ENCODE assay signal across 24 cellular contexts in the genomic region with DNA sequence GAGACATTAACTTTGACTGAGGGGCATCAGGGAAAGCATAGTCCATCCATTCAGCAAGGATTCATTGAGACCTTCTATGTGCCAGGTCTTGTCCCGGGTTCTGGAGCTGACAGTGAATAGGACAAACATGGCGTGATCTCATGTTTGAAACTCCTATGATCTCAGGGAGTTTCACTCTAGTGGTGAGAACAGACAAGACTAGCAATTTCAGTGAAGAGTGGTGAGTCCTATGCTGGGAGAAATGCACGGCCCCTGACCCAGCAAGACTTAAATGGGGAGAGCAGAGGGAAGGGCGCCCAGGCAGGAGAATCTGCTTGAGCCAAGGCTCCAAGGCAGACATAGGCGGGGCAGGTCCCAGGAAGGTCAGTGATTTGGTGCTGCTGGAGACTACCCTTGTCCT.
"Had no signal": no experiment of that assay in that cellular context is flagged by ENCODE, and none has a peak within 500 bp of the region (broad histone marks: within the 10 kb centered on the region; RNA-seq: fewer than 3 reads in every experiment).

No MANE protein-coding gene starts in this region.

- H3K36me3 Mint-ChIP-seq: activated naive CD8-positive, alpha-beta T cell treated with anti-CD3 and anti-CD28 coated beads, Interleukin-2, amount 10 ng/mL, durations not matched to agents 7 days and 5 days; natural killer cell had no signal

- H3K4me3 Mint-ChIP-seq: activated naive CD4-positive, alpha-beta T cell treated with anti-CD3 and anti-CD28 coated beads for 36 hours; activated naive CD8-positive, alpha-beta T cell treated with anti-CD3 and anti-CD28 coated beads, Interleukin-2, amount 10 ng/mL, durations not matched to agents 7 days and 5 days; natural killer cell had no signal

- H3K4me1 Mint-ChIP-seq: natural killer cell had no signal

- H3K4me3 ChIP-seq: ascending aorta, coronary artery, dorsolateral prefrontal cortex, lower lobe of right lung, spleen, suprapubic skin, tibial artery, upper lobe of right lung had no signal

- DNase-seq: activated CD4-positive, alpha-beta T cell treated with anti-CD3 and anti-CD28 coated beads for 48 hours; activated CD4-positive, alpha-beta T cell treated with anti-CD3 and anti-CD28 coated beads, Interleukin-2, amount 50 U/mL, for 48 hours; activated CD8-positive, alpha-beta memory T cell treated with anti-CD3 and anti-CD28 coated beads for 24 hours; activated effector memory CD4-positive, alpha-beta T cell treated with anti-CD3 and anti-CD28 coated beads, Interleukin-2, amount 50 U/mL, for 16 hours; activated naive CD4-positive, alpha-beta T cell treated with anti-CD3 and anti-CD28 coated beads for 36 hours; activated naive CD8-positive, alpha-beta T cell treated with anti-CD3 and anti-CD28 coated beads, Interleukin-2, amount 10 ng/mL, durations not matched to agents 7 days and 5 days; brain microvascular endothelial cell; dorsolateral prefrontal cortex; effector memory CD4-positive, alpha-beta T cell; kidney glomerular epithelial cell; lower lobe of right lung; mesenchymal stem cell; natural killer cell; right cardiac atrium; stimulated activated naive CD4-positive, alpha-beta T cell; tibial artery; upper lobe of right lung had no signal

- H3K9me3 ChIP-seq: ascending aorta, lower lobe of right lung, spleen, suprapubic skin, tibial artery, upper lobe of right lung had no signal

- H3K27me3 Mint-ChIP-seq: activated naive CD8-positive, alpha-beta T cell treated with anti-CD3 and anti-CD28 coated beads, Interleukin-2, amount 10 ng/mL, durations not matched to agents 7 days and 5 days had no signal

- H3K4me1 ChIP-seq: ascending aorta, lower lobe of right lung, spleen, suprapubic skin, tibial artery, upper lobe of right lung had no signal

- FAIRE-seq: frontal cortex, TTC549 had no signal

- H3K36me3 ChIP-seq: ascending aorta, brain microvascular endothelial cell, lower lobe of right lung, spleen, suprapubic skin, tibial artery, upper lobe of right lung had no signal

- H3K27ac Mint-ChIP-seq: activated naive CD4-positive, alpha-beta T cell treated with anti-CD3 and anti-CD28 coated beads for 36 hours; activated naive CD8-positive, alpha-beta T cell treated with anti-CD3 and anti-CD28 coated beads, Interleukin-2, amount 10 ng/mL, durations not matched to agents 7 days and 5 days; natural killer cell had no signal

- H3K9me3 Mint-ChIP-seq: activated naive CD4-positive, alpha-beta T cell treated with anti-CD3 and anti-CD28 coated beads for 36 hours; activated naive CD8-positive, alpha-beta T cell treated with anti-CD3 and anti-CD28 coated beads, Interleukin-2, amount 10 ng/mL, durations not matched to agents 7 days and 5 days; natural killer cell had no signal

- H3K27ac ChIP-seq: ascending aorta, brain microvascular endothelial cell, coronary artery, lower lobe of right lung, spleen, suprapubic skin, tibial artery, upper lobe of right lung, VCaP had no signal

- H3K27me3 ChIP-seq: ascending aorta, brain microvascular endothelial cell, dorsolateral prefrontal cortex, upper lobe of right lung had no signal
